In genomic region chr1:26789953-26790352, GRCh38 we compare ENCODE assay signal across 9 cellular contexts. TPM values are rescaled to one million over a fixed set of nuclear protein-coding genes. Genes with fewer than 3 reads are reported as not detected.
A peak's percentile ranks its signal among the peaks of the same experiment; 100 is the strongest.
DNase-seq lines count a peak whose midpoint lies in the region; ATAC-seq and TF ChIP-seq lines count a peak whose summit lies in the region.
"Had no signal": no experiment of that assay in that cellular context is flagged by ENCODE, and none has a peak within 500 bp of the region (broad histone marks: within the 10 kb centered on the region; RNA-seq: fewer than 3 reads in every experiment).

No MANE protein-coding gene starts in this region.

- CTCF ChIA-PET in CD8-positive, alpha-beta memory T cell (lab: Charles Lee): interaction anchor here (0.9 to 6.2 kb wide), 22 partner anchors 11 to 289 kb away, joined by 3 to 203 read pairs (median 14); partner anchors contain the start of genes ARID1A and ZDHHC18
- CTCF ChIA-PET in naive thymus-derived CD4-positive, alpha-beta T cell (lab: Charles Lee): interaction anchor here (1.1 to 5.9 kb wide), 13 partner anchors 10 to 290 kb away, joined by 3 to 207 read pairs (median 15); no protein-coding TSS in a partner anchor

- peak overlapping the region; percentile 89 to 100 (median 96) for H3K27ac Mint-ChIP-seq in CD8-positive, alpha-beta memory T cell
- peak overlapping the region; percentile 93 for H3K27ac Mint-ChIP-seq in activated T-cell treated with anti-CD3 and anti-CD28 coated beads, Interleukin-2, amount 50 U/mL, for 72 hours
- H3K27ac Mint-ChIP-seq in naive thymus-derived CD4-positive, alpha-beta T cell: peak overlapping the region in 8 of 9 donors; percentile 55 to 100 (median 92)

- intact Hi-C loops in naive thymus-derived CD4-positive, alpha-beta T cell (cut with micrococcal nuclease): loop anchor here (1.0 to 5.0 kb wide), 13 partner anchors 10 to 319 kb away; no protein-coding TSS in a partner anchor
- intact Hi-C loops in ascending aorta (cut with DNase I): loop anchor here (1.0 to 5.0 kb wide), 4 partner anchors 48 to 290 kb away; no protein-coding TSS in a partner anchor

- in situ Hi-C loops in KBM-7 (cut with MboI; ENCODE audit: low pct_unique_long_range_greater_than_20kb, low sequenced_read_pairs): no loop called here

- peaks cover 0 to 5% of the 10 kb centered on the region in 2 donors for H3K27me3 Mint-ChIP-seq in CD8-positive, alpha-beta memory T cell
- no peaks in the 10 kb centered on the region for H3K27me3 Mint-ChIP-seq in activated T-cell treated with anti-CD3 and anti-CD28 coated beads, Interleukin-2, amount 50 U/mL, for 72 hours (ENCODE audit: low read depth)
- no peaks in the 10 kb centered on the region for H3K27me3 Mint-ChIP-seq in naive thymus-derived CD4-positive, alpha-beta T cell

- H3K4me1 ChIP-seq in CD8-positive, alpha-beta memory T cell (ENCODE audit: insufficient read depth, low read length): peaks cover 57% of the 10 kb centered on the region
- H3K4me1 ChIP-seq in naive thymus-derived CD4-positive, alpha-beta T cell (ENCODE audit: control insufficient read depth in 2 of 2, insufficient read depth in 2 of 2, low read length in 2 of 2): peaks cover 33 to 42% of the 10 kb centered on the region in 2 donors
- peaks cover 9 to 14% of the 10 kb centered on the region in 2 donors for H3K4me1 ChIP-seq in ascending aorta

- no peaks in the 10 kb centered on the region for H3K27me3 ChIP-seq in CD8-positive, alpha-beta memory T cell (ENCODE audit: insufficient read depth, low read length, poor library complexity, severe bottlenecking)
- H3K27me3 ChIP-seq in naive thymus-derived CD4-positive, alpha-beta T cell (ENCODE audit: control insufficient read depth in 2 of 2, insufficient read depth in 2 of 2, low read length in 2 of 2): no peaks in the 10 kb centered on the region
- H3K27me3 ChIP-seq in ascending aorta: no peaks in the 10 kb centered on the region
- H3K27me3 ChIP-seq: cardiac muscle cell had no signal

- no peak for TF ChIP-seq CTCF in ascending aorta (IDR thresholded peaks at IDR 0.05)

- H3K4me3 ChIP-seq in CD8-positive, alpha-beta memory T cell (ENCODE audit: low read length): no peak overlapping the region
- H3K4me3 ChIP-seq in naive thymus-derived CD4-positive, alpha-beta T cell (ENCODE audit: low read length): no peak overlapping the region
- no peak overlapping the region for H3K4me3 ChIP-seq in ascending aorta
- H3K4me3 ChIP-seq: cardiac muscle cell, mucosa of descending colon had no signal

- H3K9me3 ChIP-seq in CD8-positive, alpha-beta memory T cell (ENCODE audit: low read length): no peaks in the 10 kb centered on the region
- no peaks in the 10 kb centered on the region for H3K9me3 ChIP-seq in naive thymus-derived CD4-positive, alpha-beta T cell (ENCODE audit: control insufficient read depth in 2 of 3, low read length in 3 of 3)
- H3K9me3 ChIP-seq in ascending aorta: no peaks in the 10 kb centered on the region
- H3K9me3 ChIP-seq: mucosa of descending colon had no signal

- peak overlapping the region; percentile 69 to 100 (median 99) for H3K4me3 Mint-ChIP-seq in CD8-positive, alpha-beta memory T cell
- peak overlapping the region; percentile 93 to 98 for H3K4me3 Mint-ChIP-seq in activated T-cell treated with anti-CD3 and anti-CD28 coated beads, Interleukin-2, amount 50 U/mL, for 72 hours
- peak overlapping the region in 3 of 10 donors; percentile 11 to 94 (median 89) for H3K4me3 Mint-ChIP-seq in naive thymus-derived CD4-positive, alpha-beta T cell

- DNase-seq in CD8-positive, alpha-beta memory T cell: no peak
- DNase-seq in KBM-7 (peak; percentile 56), foreskin melanocyte (no peak), amniotic stem cell (lab: John Stamatoyannopoulos, UW) (no peak), ascending aorta (ENCODE audit: low spot score in 2 of 2) (no peak)
- DNase-seq in activated T-cell treated with anti-CD3 and anti-CD28 coated beads, Interleukin-2, amount 50 U/mL, for 72 hours: peak; percentile 48 to 49
- DNase-seq in naive thymus-derived CD4-positive, alpha-beta T cell: no peak
- DNase-seq: mucosa of descending colon had no signal

- POLR2A ChIA-PET in CD8-positive, alpha-beta memory T cell (lab: Charles Lee): interaction anchor here (0.6 to 6.2 kb wide), 5 partner anchors 93 to 188 kb away, joined by 4 to 86 read pairs (median 22); partner anchors contain the start of gene ARID1A
- POLR2A ChIA-PET in naive thymus-derived CD4-positive, alpha-beta T cell (lab: Charles Lee): interaction anchor here (0.9 to 8.5 kb wide), 15 partner anchors 10 to 249 kb away, joined by 3 to 383 read pairs (median 6); partner anchors contain the start of gene ARID1A

- H3K9me3 Mint-ChIP-seq in CD8-positive, alpha-beta memory T cell: peaks cover 0 to 2% (median 0%) of the 10 kb centered on the region in 5 donors
- H3K9me3 Mint-ChIP-seq in activated T-cell treated with anti-CD3 and anti-CD28 coated beads, Interleukin-2, amount 50 U/mL, for 72 hours: no peaks in the 10 kb centered on the region
- peaks cover 0 to 4% (median 0%) of the 10 kb centered on the region in 11 donors for H3K9me3 Mint-ChIP-seq in naive thymus-derived CD4-positive, alpha-beta T cell

- peaks cover 0 to 46% (median 11%) of the 10 kb centered on the region in 3 donors for H3K36me3 Mint-ChIP-seq in CD8-positive, alpha-beta memory T cell
- peaks cover 2 to 16% of the 10 kb centered on the region in 2 donors for H3K36me3 Mint-ChIP-seq in activated T-cell treated with anti-CD3 and anti-CD28 coated beads, Interleukin-2, amount 50 U/mL, for 72 hours (ENCODE audit: insufficient read depth in 2 of 2)
- H3K36me3 Mint-ChIP-seq in naive thymus-derived CD4-positive, alpha-beta T cell: peaks cover 11 to 21% (median 18%) of the 10 kb centered on the region in 5 donors

- peaks cover 10% of the 10 kb centered on the region for H3K36me3 ChIP-seq in CD8-positive, alpha-beta memory T cell (ENCODE audit: insufficient read depth, low read length)
- peaks cover 0 to 31% (median 3%) of the 10 kb centered on the region in 3 experiments for H3K36me3 ChIP-seq in naive thymus-derived CD4-positive, alpha-beta T cell (ENCODE audit: control insufficient read depth in 2 of 3, insufficient read depth in 3 of 3, low read length in 3 of 3)
- H3K36me3 ChIP-seq in ascending aorta: peaks cover 9 to 11% of the 10 kb centered on the region in 2 donors
- H3K36me3 ChIP-seq: cardiac muscle cell had no signal

- H3K4me1 Mint-ChIP-seq in CD8-positive, alpha-beta memory T cell: peaks cover 68 to 73% (median 71%) of the 10 kb centered on the region in 3 donors
- peaks cover 78% of the 10 kb centered on the region for H3K4me1 Mint-ChIP-seq in activated T-cell treated with anti-CD3 and anti-CD28 coated beads, Interleukin-2, amount 50 U/mL, for 72 hours (ENCODE audit: low read depth)
- peaks cover 32 to 76% (median 52%) of the 10 kb centered on the region in 7 donors for H3K4me1 Mint-ChIP-seq in naive thymus-derived CD4-positive, alpha-beta T cell

- peak; percentile 29 to 39 for ATAC-seq in activated T-cell treated with anti-CD3 and anti-CD28 coated beads, Interleukin-2, amount 50 U/mL, for 72 hours (replicated peaks in 1 of 2)
- no peak for ATAC-seq in naive thymus-derived CD4-positive, alpha-beta T cell
- ATAC-seq: mucosa of descending colon had no signal

- H3K27ac ChIP-seq in CD8-positive, alpha-beta memory T cell (ENCODE audit: low read depth, low read length): no peak overlapping the region
- peak overlapping the region; percentile 95 for H3K27ac ChIP-seq in naive thymus-derived CD4-positive, alpha-beta T cell (ENCODE audit: low read depth, low read length)
- no peak overlapping the region for H3K27ac ChIP-seq in ascending aorta
- H3K27ac ChIP-seq: cardiac muscle cell had no signal

RNA-seq across cellular contexts. Expression of gene PIGV, which starts 2.2 kb away (rescaled TPM):
- total RNA-seq in CD8-positive, alpha-beta memory T cell: 10 to 100 TPM; 23.6 to 24.9 TPM
- polyA plus RNA-seq in CD8-positive, alpha-beta memory T cell: 19.1 TPM
- 10 to 100 TPM; 19.4 to 20.0 TPM for total RNA-seq in activated T-cell treated with anti-CD3 and anti-CD28 coated beads, Interleukin-2, amount 50 U/mL, for 72 hours
- 10 to 100 TPM in 4 of 5 experiments, 1 to 10 TPM in 1; 8.4 to 17.9 (median 16.7) TPM for total RNA-seq in naive thymus-derived CD4-positive, alpha-beta T cell
- 10 to 100 TPM in 1 of 2 donors, 1 to 10 TPM in 1; 7.0 to 11.3 TPM for polyA plus RNA-seq in naive thymus-derived CD4-positive, alpha-beta T cell
- total RNA-seq in ascending aorta: 8.8 TPM

RNA-seq across cellular contexts. Expression of gene ZDHHC18, which starts 36.5 kb away (rescaled TPM):
- total RNA-seq in CD8-positive, alpha-beta memory T cell: 10 to 100 TPM; 61.5 to 66.0 TPM
- 21.7 TPM for polyA plus RNA-seq in CD8-positive, alpha-beta memory T cell
- 10 to 100 TPM; 64.4 to 80.2 TPM for total RNA-seq in activated T-cell treated with anti-CD3 and anti-CD28 coated beads, Interleukin-2, amount 50 U/mL, for 72 hours
- 10 to 100 TPM; 36.4 to 72.4 (median 39.7) TPM for total RNA-seq in naive thymus-derived CD4-positive, alpha-beta T cell
- 10 to 100 TPM in 1 of 2 donors, 1 to 10 TPM in 1; 3.1 to 11.0 TPM for polyA plus RNA-seq in naive thymus-derived CD4-positive, alpha-beta T cell
- total RNA-seq in ascending aorta: 36.0 TPM

Comparison
In these comparisons a context has a peak if more than half of its experiments do, and no peak if none do; other contexts are left out.
1. DNase-seq: peak in KBM-7 (single experiment) and activated T-cell treated with anti-CD3 and anti-CD28 coated beads, Interleukin-2, amount 50 U/mL, for 72 hours (2 of 2); none in CD8-positive, alpha-beta memory T cell (0 of 5), naive thymus-derived CD4-positive, alpha-beta T cell (0 of 9), foreskin melanocyte (single experiment), amniotic stem cell (single experiment) and ascending aorta (0 of 2).
2. Peak in every context shown above with its lines, with median percentiles within 50 percentile points of each other: H3K27ac Mint-ChIP-seq.